Comparison of ENCODE assay signal across 8 cellular contexts in genomic region chr16:4402439-4403132, GRCh38. TPM values are rescaled to one million over a fixed set of nuclear protein-coding genes. Genes with fewer than 3 reads are reported as not detected.
A peak's percentile ranks its signal among the peaks of the same experiment; 100 is the strongest.
DNase-seq lines count a peak whose midpoint lies in the region; ATAC-seq and TF ChIP-seq lines count a peak whose summit lies in the region.

No MANE protein-coding gene starts in this region.

- H3K4me1 ChIP-seq in lower lobe of right lung = peaks cover 13% of the 10 kb centered on the region

- intact Hi-C loops in lower lobe of right lung (cut with DNase I) = loop anchor here (5.0 kb wide), 1 partner anchor 40 kb away; no protein-coding TSS in a partner anchor

- ATAC-seq in lower lobe of right lung (peak; percentile 94), HG03457 (IDR thresholded peaks at IDR 0.05; ENCODE audit: unreplicated experiment) (no peak)

- DNase-seq in CD1c-positive myeloid dendritic cell (ENCODE audit: extremely low spot score) = peak; percentile 74
- DNase-seq in HEK293T (ENCODE audit: extremely low spot score) = peak; percentile 90
- peak; percentile 16 for DNase-seq in NCI-H526 treated with DMSO at 0.1 percent for 48 hours (lab: John Stamatoyannopoulos, UW)
- peak; percentile 57 to 60 for DNase-seq in activated CD4-positive, alpha-beta T cell treated with anti-CD3 and anti-CD28 coated beads, Interleukin-2, amount 50 U/mL, for 4 hours
- peak; percentile 85 for DNase-seq in dermis blood vessel endothelial cell
- DNase-seq in lower lobe of right lung = peak; percentile 89
- DNase-seq in stimulated activated CD8-positive, alpha-beta memory T cell treated with anti-CD3 and anti-CD28 coated beads, Interleukin-12 subunit alpha, Interleukin-12 subunit beta, amount 100 ng/mL, for 24 hours (ENCODE audit: extremely low read depth) = peak; percentile 28

- H3K27me3 ChIP-seq in lower lobe of right lung (ENCODE audit: low read depth) = no peaks in the 10 kb centered on the region

- H3K4me3 ChIP-seq in lower lobe of right lung = no peak overlapping the region

- CTCF ChIA-PET in HEK293T (lab: Yijun Ruan, JAX) = interaction anchor here (0.6 to 4.2 kb wide), 28 partner anchors 9 to 1619 kb away, joined by 3 to 54 read pairs (median 5); partner anchors contain the start of genes CORO7 and PAM16

- H3K27ac ChIP-seq in lower lobe of right lung = no peak overlapping the region

- H3K9me3 ChIP-seq in lower lobe of right lung = no peaks in the 10 kb centered on the region

- TF ChIP-seq CTCF in lower lobe of right lung (IDR thresholded peaks at IDR 0.05) = peak; percentile 93

- peaks cover 93% of the 10 kb centered on the region for H3K36me3 ChIP-seq in lower lobe of right lung

- POLR2A ChIA-PET in HEK293T (lab: Yijun Ruan, JAX) = interaction anchor here (1.0 to 1.7 kb wide), 2 partner anchors 13 to 51 kb away, joined by 3 to 5 read pairs; partner anchors contain the start of gene PAM16

TF ChIP-seq in HEK293T, 16 proteins besides CTCF, POLR2A, EP300 and RAD21:
- TF ChIP-seq LEF1 (IDR thresholded peaks at IDR 0.05; ENCODE audit: borderline replicate concordance) (no peak), ELF4 (IDR thresholded peaks at IDR 0.05) (no peak), HDGF (IDR thresholded peaks at IDR 0.05; ENCODE audit: borderline replicate concordance) (0 out of 2 replicates have a peak, but pooled peaks have one; percentile 18), ZNF384 (IDR thresholded peaks at IDR 0.05) (no peak), FOXM1 (IDR thresholded peaks at IDR 0.05; ENCODE audit: borderline replicate concordance) (no peak)
- TF ChIP-seq, protein P1, sequence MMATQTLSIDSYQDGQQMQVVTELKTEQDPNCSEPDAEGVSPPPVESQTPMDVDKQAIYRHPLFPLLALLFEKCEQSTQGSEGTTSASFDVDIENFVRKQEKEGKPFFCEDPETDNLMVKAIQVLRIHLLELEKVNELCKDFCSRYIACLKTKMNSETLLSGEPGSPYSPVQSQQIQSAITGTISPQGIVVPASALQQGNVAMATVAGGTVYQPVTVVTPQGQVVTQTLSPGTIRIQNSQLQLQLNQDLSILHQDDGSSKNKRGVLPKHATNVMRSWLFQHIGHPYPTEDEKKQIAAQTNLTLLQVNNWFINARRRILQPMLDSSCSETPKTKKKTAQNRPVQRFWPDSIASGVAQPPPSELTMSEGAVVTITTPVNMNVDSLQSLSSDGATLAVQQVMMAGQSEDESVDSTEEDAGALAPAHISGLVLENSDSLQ (IDR thresholded peaks at IDR 0.05) = no peak

RNA-seq across cellular contexts. Expression of gene CORO7, which starts 13.8 kb away (rescaled TPM):
- total RNA-seq in dermis blood vessel endothelial cell = 44.9 and 58.0 TPM in 2 replicates
- 58.5 TPM for total RNA-seq in lower lobe of right lung

RNA-seq across cellular contexts. Expression of gene DNAJA3, which starts 23.1 kb away (rescaled TPM):
- total RNA-seq in dermis blood vessel endothelial cell (41.0 and 58.9 TPM in 2 replicates), lower lobe of right lung (34.6 TPM)

RNA-seq across cellular contexts. Expression of gene VASN, which starts 30.9 kb away (rescaled TPM):
- total RNA-seq in dermis blood vessel endothelial cell (1.9 and 2.2 TPM in 2 replicates), lower lobe of right lung (17.4 TPM)

RNA-seq across cellular contexts. Expression of gene PAM16, which starts 51.5 kb away (rescaled TPM):
- total RNA-seq in dermis blood vessel endothelial cell (11.6 and 15.5 TPM in 2 replicates), lower lobe of right lung (40.0 TPM)

Comparison
In these comparisons a context has a peak if more than half of its experiments do, and no peak if none do; other contexts are left out.
1. DNase-seq: peak in every context shown above with its lines; median percentile 90 in HEK293T; 89 in lower lobe of right lung; 85 in dermis blood vessel endothelial cell; 74 in CD1c-positive myeloid dendritic cell; 58 in activated CD4-positive, alpha-beta T cell treated with anti-CD3 and anti-CD28 coated beads, Interleukin-2, amount 50 U/mL, for 4 hours; 28 in stimulated activated CD8-positive, alpha-beta memory T cell treated with anti-CD3 and anti-CD28 coated beads, Interleukin-12 subunit alpha, Interleukin-12 subunit beta, amount 100 ng/mL, for 24 hours; 16 in NCI-H526 treated with DMSO at 0.1 percent for 48 hours.